In the genomic region with DNA sequence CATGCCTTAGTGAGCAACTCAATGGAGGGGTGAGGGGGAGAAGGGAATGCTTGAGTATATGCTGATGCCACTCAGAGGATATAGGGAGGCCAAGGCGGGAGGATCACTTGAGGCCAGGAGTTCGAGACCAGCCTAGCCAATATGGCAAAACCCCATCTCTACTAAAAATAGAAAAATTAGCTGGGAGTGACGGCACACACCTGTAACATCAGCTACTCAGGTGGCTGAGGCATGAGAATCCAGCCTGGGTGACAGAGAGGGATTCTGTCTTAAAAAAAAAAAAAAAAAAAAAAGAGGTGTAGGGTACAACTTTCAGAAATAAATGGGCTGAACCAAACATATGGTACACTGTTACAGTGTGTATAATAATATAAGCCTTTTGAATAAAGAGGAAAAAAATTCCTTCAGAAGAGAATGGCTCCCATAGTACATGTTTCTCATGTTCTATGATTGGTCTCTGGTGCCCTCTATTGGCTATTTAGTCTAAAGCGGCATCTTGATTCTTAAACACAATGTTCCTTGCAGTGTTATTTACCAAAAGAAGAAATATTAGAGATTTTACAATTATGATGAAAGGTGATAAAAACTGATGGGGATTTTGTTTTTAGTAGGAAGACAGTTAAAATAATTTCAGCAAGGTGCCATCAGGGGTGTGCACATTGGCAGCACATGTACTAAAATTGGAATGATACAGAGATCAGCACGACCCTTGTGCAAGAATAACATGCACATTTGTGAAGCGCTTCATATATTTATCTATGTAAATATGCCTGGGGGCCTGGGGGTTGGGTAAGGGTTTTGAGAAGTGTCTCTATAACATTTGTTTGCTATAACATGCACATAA, we compare ENCODE assay signal across 8 cellular contexts.
DNase-seq lines count a peak whose midpoint lies in the region; ATAC-seq and TF ChIP-seq lines count a peak whose summit lies in the region.

No MANE protein-coding gene starts in this region.

- H3K4me2 ChIP-seq in mammary epithelial cell (ENCODE audit: insufficient read depth, low read depth, low read length): no peak overlapping the region

- H3K27me3 Mint-ChIP-seq in activated T-cell treated with anti-CD3 and anti-CD28 coated beads, Interleukin-2, amount 50 U/mL, for 4 hours (ENCODE audit: low read depth): no peaks in the 10 kb centered on the region
- no peaks in the 10 kb centered on the region for H3K27me3 Mint-ChIP-seq in activated T-cell treated with anti-CD3 and anti-CD28 coated beads, Interleukin-2, amount 50 U/mL, for 24 hours

- H3K4me3 Mint-ChIP-seq in activated T-cell treated with anti-CD3 and anti-CD28 coated beads, Interleukin-2, amount 50 U/mL, for 4 hours: no peak overlapping the region
- H3K4me3 Mint-ChIP-seq in activated T-cell treated with anti-CD3 and anti-CD28 coated beads, Interleukin-2, amount 50 U/mL, for 24 hours: no peak overlapping the region

- intact Hi-C loops in mammary epithelial cell (cut with micrococcal nuclease): loop anchor here (1.0 to 2.0 kb wide), 3 partner anchors 264 to 873 kb away; no protein-coding TSS in a partner anchor

- H4K20me1 ChIP-seq in mammary epithelial cell (ENCODE audit: insufficient read depth, low read length): no peaks in the 10 kb centered on the region

- TF ChIP-seq POLR2A in tibial nerve (IDR thresholded peaks at IDR 0.05): no peak

- dilution Hi-C loops in mammary epithelial cell (cut with HindIII; ENCODE audit: low sequenced_read_pairs): no loop called here

- H3K36me3 ChIP-seq in mammary epithelial cell (ENCODE audit: insufficient read depth, low read length) (peaks cover 6% of the 10 kb centered on the region), kidney epithelial cell (ENCODE audit: control insufficient read depth, insufficient read depth, low read length) (no peaks in the 10 kb centered on the region), tibial nerve (peaks cover 0 to 6% (median 0%) of the 10 kb centered on the region in 3 donors)

- no peaks in the 10 kb centered on the region for H3K27me3 ChIP-seq in mammary epithelial cell (ENCODE audit: insufficient read depth, low read length)
- no peaks in the 10 kb centered on the region for H3K27me3 ChIP-seq in kidney epithelial cell (ENCODE audit: control insufficient read depth, insufficient read depth, low read length)
- no peaks in the 10 kb centered on the region for H3K27me3 ChIP-seq in tibial nerve

- no peaks in the 10 kb centered on the region for H3K79me2 ChIP-seq in mammary epithelial cell (ENCODE audit: insufficient read depth, low read length)

- no peaks in the 10 kb centered on the region for H3K9me3 Mint-ChIP-seq in activated T-cell treated with anti-CD3 and anti-CD28 coated beads, Interleukin-2, amount 50 U/mL, for 4 hours
- no peaks in the 10 kb centered on the region for H3K9me3 Mint-ChIP-seq in activated T-cell treated with anti-CD3 and anti-CD28 coated beads, Interleukin-2, amount 50 U/mL, for 24 hours

- WGBS in mammary epithelial cell (ENCODE audit: low coverage, missing lambda C conversion rate): 71% methylated on average over 6 of the region's 6 CpGs
- WGBS in tibial nerve, 2 donors: 69 to 75% methylated on average over 6 of the region's 6 CpGs

- H3K9me3 ChIP-seq in mammary epithelial cell (replicated peaks; ENCODE audit: insufficient read depth, low read length): no peaks in the 10 kb centered on the region
- H3K9me3 ChIP-seq in tibial nerve: no peaks in the 10 kb centered on the region

- H3K27ac Mint-ChIP-seq in activated T-cell treated with anti-CD3 and anti-CD28 coated beads, Interleukin-2, amount 50 U/mL, for 24 hours: no peak overlapping the region

- no TSS peak for BruUV-seq in mammary epithelial cell (replicated peaks; lab: Mats Ljungman, UMichigan)

- H3K27ac ChIP-seq in mammary epithelial cell (ENCODE audit: insufficient read depth, low read depth, low read length): no peak overlapping the region
- H3K27ac ChIP-seq in tibial nerve: no peak overlapping the region

- no peaks in the 10 kb centered on the region for H3K4me1 Mint-ChIP-seq in activated T-cell treated with anti-CD3 and anti-CD28 coated beads, Interleukin-2, amount 50 U/mL, for 4 hours (ENCODE audit: low read depth)
- H3K4me1 Mint-ChIP-seq in activated T-cell treated with anti-CD3 and anti-CD28 coated beads, Interleukin-2, amount 50 U/mL, for 24 hours (ENCODE audit: low read depth): no peaks in the 10 kb centered on the region

- no peak for DNase-seq in activated T-cell treated with anti-CD3 and anti-CD28 coated beads, Interleukin-2, amount 50 U/mL, for 4 hours
- no peak for DNase-seq in activated T-cell treated with anti-CD3 and anti-CD28 coated beads, Interleukin-2, amount 50 U/mL, for 24 hours
- DNase-seq in HPDE6-E6E7 (ENCODE audit: extremely low spot score) (peak; percentile 14), NCI-H82 (lab: John Stamatoyannopoulos, UW) (peak; percentile 87), mammary epithelial cell (peak; percentile 31), kidney epithelial cell (ENCODE audit: low read depth) (peak; percentile 16), tibial nerve (ENCODE audit: low spot score in 2 of 2) (peak in 1 of 2 donors; percentile 73)

- TF ChIP-seq CTCF in mammary epithelial cell (conservative IDR thresholded peaks at IDR 0.05 in 1 of 2, IDR thresholded peaks at IDR 0.05 in 1 of 2; ENCODE audit: extremely low read depth in 1 of 2, insufficient read depth in 1 of 2, low read depth in 1 of 2, low read length in 2 of 2): peak; percentile 68 to 78
- peak; percentile 71 for TF ChIP-seq CTCF in kidney epithelial cell (IDR thresholded peaks at IDR 0.05; ENCODE audit: insufficient read depth, low read length, poor library complexity, severe bottlenecking)
- TF ChIP-seq CTCF in tibial nerve (IDR thresholded peaks at IDR 0.05): peak; percentile 52 to 71 (median 65)

- no peak overlapping the region for H3K4me3 ChIP-seq in mammary epithelial cell (replicated peaks in 1 of 3; ENCODE audit: insufficient read depth in 1 of 3, low read depth in 2 of 3, low read length in 3 of 3)
- no peak overlapping the region for H3K4me3 ChIP-seq in kidney epithelial cell (ENCODE audit: low read depth, low read length)
- H3K4me3 ChIP-seq in tibial nerve: no peak overlapping the region

- CTCF ChIA-PET in mammary epithelial cell (lab: Charles Lee; ENCODE audit: low non-redundant PET): interaction anchor here (0.7 kb wide), 2 partner anchors 13 to 14 kb away, joined by 3 to 26 read pairs; no protein-coding TSS in a partner anchor

- peaks cover 4% of the 10 kb centered on the region for H3K36me3 Mint-ChIP-seq in activated T-cell treated with anti-CD3 and anti-CD28 coated beads, Interleukin-2, amount 50 U/mL, for 4 hours (ENCODE audit: insufficient read depth)
- peaks cover 10% of the 10 kb centered on the region for H3K36me3 Mint-ChIP-seq in activated T-cell treated with anti-CD3 and anti-CD28 coated beads, Interleukin-2, amount 50 U/mL, for 24 hours (ENCODE audit: low read depth)

- no peak for TF ChIP-seq EP300 in tibial nerve (IDR thresholded peaks at IDR 0.05)

- in situ Hi-C loops in mammary epithelial cell (cut with MboI; ENCODE audit: low sequenced_read_pairs in 2 of 2): no loop called here

- H2AFZ ChIP-seq in mammary epithelial cell (ENCODE audit: low read depth, low read length): no peak overlapping the region

- ATAC-seq in activated T-cell treated with anti-CD3 and anti-CD28 coated beads, Interleukin-2, amount 50 U/mL, for 4 hours: peak; percentile 46 to 50
- no peak for ATAC-seq in HG03139 (IDR thresholded peaks at IDR 0.05; ENCODE audit: unreplicated experiment)

- H3K9ac ChIP-seq in mammary epithelial cell (ENCODE audit: insufficient read depth, low read length): no peak overlapping the region

- H3K4me1 ChIP-seq in mammary epithelial cell (ENCODE audit: insufficient read depth, low read length) (no peaks in the 10 kb centered on the region), tibial nerve (peaks cover 0 to 19% (median 0%) of the 10 kb centered on the region in 4 donors)

Comparison
In these comparisons a context has a peak if more than half of its experiments do, and no peak if none do; other contexts are left out.
1. DNase-seq: peak in HPDE6-E6E7 (single experiment), NCI-H82 (single experiment), mammary epithelial cell (single experiment) and kidney epithelial cell (single experiment); none in activated T-cell treated with anti-CD3 and anti-CD28 coated beads, Interleukin-2, amount 50 U/mL, for 4 hours (single experiment) and activated T-cell treated with anti-CD3 and anti-CD28 coated beads, Interleukin-2, amount 50 U/mL, for 24 hours (single experiment).
2. Peak in every context shown above with its lines, with median percentiles within 50 percentile points of each other: CTCF ChIP-seq.